Comparison of ENCODE assay signal across 22 cellular contexts in genomic region chr3:138919304-138919703, GRCh38. TPM values are rescaled to one million over a fixed set of nuclear protein-coding genes. Genes with fewer than 3 reads are reported as not detected.
DNase-seq lines count a peak whose midpoint lies in the region; ATAC-seq and TF ChIP-seq lines count a peak whose summit lies in the region.
"Had no signal": no experiment of that assay in that cellular context is flagged by ENCODE, and none has a peak within 500 bp of the region (broad histone marks: within the 10 kb centered on the region; RNA-seq: fewer than 3 reads in every experiment).

No MANE protein-coding gene starts in this region.

- H3K23ac ChIP-seq in H9 (ENCODE audit: insufficient read length, low read depth, low read length) = no peak overlapping the region

- H3K4me3 ChIP-seq in Loucy (ENCODE audit: low read length, poor library complexity, severe bottlenecking) = no peak overlapping the region
- no peak overlapping the region for H3K4me3 ChIP-seq in Panc1 (ENCODE audit: low read depth in 2 of 2, low read length in 2 of 2)
- H3K4me3 ChIP-seq in WERI-Rb-1 (ENCODE audit: low read depth, low read length) = no peak overlapping the region
- H3K4me3 ChIP-seq in lower lobe of right lung = no peak overlapping the region

- H2BK120ac ChIP-seq in H9 (ENCODE audit: low read depth, low read length, poor library complexity, severe bottlenecking) = no peak overlapping the region

- peaks cover 5% of the 10 kb centered on the region for H3K23me2 ChIP-seq in H9 (ENCODE audit: insufficient read length, low read depth, low read length, poor library complexity, severe bottlenecking)

- H3K9me3 ChIP-seq in H9 (ENCODE audit: control insufficient read depth, low read depth, low read length) = no peaks in the 10 kb centered on the region
- H3K9me3 ChIP-seq in Loucy (ENCODE audit: insufficient read depth, low read depth, low read length) = no peaks in the 10 kb centered on the region
- H3K9me3 ChIP-seq in Panc1 (ENCODE audit: control insufficient read depth, insufficient read depth, low read depth, low read length) = no peaks in the 10 kb centered on the region
- no peaks in the 10 kb centered on the region for H3K9me3 ChIP-seq in WERI-Rb-1 (ENCODE audit: severe bottlenecking)
- no peaks in the 10 kb centered on the region for H3K9me3 ChIP-seq in lower lobe of right lung
- H3K9me3 ChIP-seq: BE2C had no signal

- no peak overlapping the region for H3T11ph ChIP-seq in H9 (ENCODE audit: low read length)

- no peaks in the 10 kb centered on the region for H3K36me3 Mint-ChIP-seq in H9 (ENCODE audit: insufficient read depth in 1 of 3, low read depth in 3 of 3)
- no peaks in the 10 kb centered on the region for H3K36me3 Mint-ChIP-seq in type B pancreatic cell

- no peak overlapping the region for H3K4me3 Mint-ChIP-seq in H9
- no peak overlapping the region for H3K4me3 Mint-ChIP-seq in type B pancreatic cell
- H3K4me3 Mint-ChIP-seq: HFFc6 had no signal

- H3K27me3 ChIP-seq in H9 (ENCODE audit: insufficient read depth, low read length) (no peaks in the 10 kb centered on the region), Loucy (ENCODE audit: insufficient read depth, low read length, poor library complexity, severe bottlenecking) (no peaks in the 10 kb centered on the region), Panc1 (ENCODE audit: control insufficient read depth, insufficient read depth, low read length) (no peaks in the 10 kb centered on the region), WERI-Rb-1 (ENCODE audit: insufficient read depth, low read depth, severe bottlenecking) (no peaks in the 10 kb centered on the region), lower lobe of right lung (ENCODE audit: low read depth) (no peaks in the 10 kb centered on the region)
- H3K27me3 ChIP-seq: BE2C had no signal

- no peak overlapping the region for H3K4ac ChIP-seq in H9 (ENCODE audit: low read depth, low read length)

- H3K27ac Mint-ChIP-seq in H9 = no peak overlapping the region
- no peak overlapping the region for H3K27ac Mint-ChIP-seq in type B pancreatic cell
- H3K27ac Mint-ChIP-seq: HFFc6 had no signal

- H4K20me1 ChIP-seq in H9 (ENCODE audit: control insufficient read depth, insufficient read depth, insufficient read length) (no peaks in the 10 kb centered on the region), Loucy (ENCODE audit: insufficient read depth, low read length, poor library complexity, severe bottlenecking) (no peaks in the 10 kb centered on the region)

- TF ChIP-seq POLR2A in erythroblast (IDR thresholded peaks at IDR 0.05; ENCODE audit: low read length) = no peak

- POLR2A ChIA-PET in Panc1 (lab: Charles Lee) = no interaction called here

- H3K14ac ChIP-seq in H9 (ENCODE audit: insufficient read depth, low read length) = no peak overlapping the region

- H2BK5ac ChIP-seq in H9 (ENCODE audit: insufficient read length, low read length) = no peak overlapping the region

- CTCF ChIA-PET in Panc1 (lab: Charles Lee) = interaction anchor here (0.6 to 1.1 kb wide), 2 partner anchors 22 to 325 kb away, joined by 4 to 5 read pairs; partner anchors contain the start of gene CEP70

- H3K4me2 ChIP-seq in H9 (ENCODE audit: insufficient read depth, insufficient read length, low read length) (no peak overlapping the region), Loucy (ENCODE audit: low read depth, low read length, poor library complexity, severe bottlenecking) (no peak overlapping the region)

- no peak overlapping the region for H2BK15ac ChIP-seq in H9 (ENCODE audit: low read depth, low read length)

- H3K56ac ChIP-seq in H9 (ENCODE audit: insufficient read length, low read depth, low read length) = no peak overlapping the region

- H3K9me2 ChIP-seq in Loucy (replicated peaks; ENCODE audit: low read depth, low read length) = no peaks in the 10 kb centered on the region

- in situ Hi-C loops in Panc1 (cut with HindIII; ENCODE audit: low pct_unique_long_range_greater_than_20kb, low sequenced_read_pairs) = no loop called here

- WGBS in H9 (ENCODE audit: extremely low coverage, insufficient read length, low lambda C conversion rate) = no CpG with 5 or more reads among the region's 5 CpGs

- no peaks in the 10 kb centered on the region; the same call in 1 of the 2 replicates for H3K4me1 ChIP-seq in H9 (ENCODE audit: insufficient read depth, low read length)
- H3K4me1 ChIP-seq in Loucy (ENCODE audit: insufficient read depth, low read length, poor library complexity, severe bottlenecking) = peaks cover 5% of the 10 kb centered on the region
- peaks cover 44% of the 10 kb centered on the region for H3K4me1 ChIP-seq in Panc1 (ENCODE audit: control insufficient read depth, insufficient read depth, low read length)
- peaks cover 17% of the 10 kb centered on the region for H3K4me1 ChIP-seq in lower lobe of right lung
- H3K4me1 ChIP-seq: BE2C had no signal

- H4K8ac ChIP-seq in H9 (replicated peaks; ENCODE audit: insufficient read length, low read depth, low read length) = no peak overlapping the region

- H3K18ac ChIP-seq in H9 (ENCODE audit: insufficient read length, low read depth, low read length) = no peak overlapping the region

- intact Hi-C loops in Panc1 (cut with micrococcal nuclease; ENCODE audit: unreplicated experiment) = no loop called here
- intact Hi-C loops in lower lobe of right lung (cut with DNase I) = loop anchor here (10.0 kb wide), 2 partner anchors 225 to 325 kb away; partner anchors contain the start of gene CEP70

- H3K79me2 ChIP-seq in H9 (ENCODE audit: insufficient read depth, low read length) (no peaks in the 10 kb centered on the region), Loucy (ENCODE audit: insufficient read depth, low read length) (no peaks in the 10 kb centered on the region)

- H3K27ac ChIP-seq in H9 (ENCODE audit: insufficient read length, low read depth, low read length) = no peak overlapping the region
- H3K27ac ChIP-seq in Panc1 (ENCODE audit: low read length) = peak overlapping the region; percentile 59; the same call in 1 of the 2 replicates
- H3K27ac ChIP-seq in WERI-Rb-1 = no peak overlapping the region
- H3K27ac ChIP-seq in lower lobe of right lung = no peak overlapping the region
- H3K27ac ChIP-seq: RWPE1 had no signal

- H3K4me1 Mint-ChIP-seq in H9 (peaks cover 8% of the 10 kb centered on the region in 2 experiments), type B pancreatic cell (ENCODE audit: unreplicated experiment) (peaks cover 5% of the 10 kb centered on the region)

- H3K9me3 Mint-ChIP-seq in H9 = no peaks in the 10 kb centered on the region
- no peaks in the 10 kb centered on the region for H3K9me3 Mint-ChIP-seq in type B pancreatic cell
- H3K9me3 Mint-ChIP-seq: HFFc6 had no signal

- H2AFZ ChIP-seq in H9 (ENCODE audit: low read length) (no peak overlapping the region), Loucy (ENCODE audit: low read length) (peak overlapping the region; percentile 50; the same call in 1 of the 2 replicates)

- H3K27me3 Mint-ChIP-seq in H9 (ENCODE audit: low read depth) (peaks cover 18% of the 10 kb centered on the region), type B pancreatic cell (no peaks in the 10 kb centered on the region)

- H3K36me3 ChIP-seq in Loucy (ENCODE audit: insufficient read depth, low read length) (no peaks in the 10 kb centered on the region), Panc1 (ENCODE audit: control insufficient read depth, insufficient read depth, low read length) (no peaks in the 10 kb centered on the region), WERI-Rb-1 (no peaks in the 10 kb centered on the region), lower lobe of right lung (no peaks in the 10 kb centered on the region)
- H3K36me3 ChIP-seq: BE2C had no signal

- H2BK20ac ChIP-seq in H9 (ENCODE audit: low read depth, low read length, poor library complexity, severe bottlenecking) = no peak overlapping the region

- H4K5ac ChIP-seq in H9 (ENCODE audit: insufficient read length, low read depth, low read length) = no peak overlapping the region

- H3F3A ChIP-seq in Loucy (ENCODE audit: low read depth) = no peaks in the 10 kb centered on the region

- H4K91ac ChIP-seq in H9 (ENCODE audit: insufficient read length, low read depth, low read length) = no peak overlapping the region

- H3K9ac ChIP-seq in H9 (ENCODE audit: extremely low read depth, insufficient read length, low read length) (no peak overlapping the region), Loucy (ENCODE audit: low read depth, low read length, poor library complexity, severe bottlenecking) (no peak overlapping the region)

- no peak overlapping the region for H2BK12ac ChIP-seq in H9 (ENCODE audit: insufficient read length, low read depth, low read length)

- no TSS peak for BruUV-seq in Panc1 (replicated peaks; lab: Mats Ljungman, UMichigan)

- TF ChIP-seq CTCF in H9 (conservative IDR thresholded peaks at IDR 0.05) (peak; percentile 26; the same call in 1 of the 3 replicates), Loucy (conservative IDR thresholded peaks at IDR 0.05; ENCODE audit: low read length) (peak; percentile 32; the same call in 1 of the 2 replicates), Panc1 (IDR thresholded peaks at IDR 0.05) (0 out of 2 replicates have a peak, but pooled peaks have one; percentile 21), WERI-Rb-1 (IDR thresholded peaks at IDR 0.05; ENCODE audit: low read depth, low read length) (0 out of 2 replicates have a peak, but pooled peaks have one; percentile 2), lower lobe of right lung (IDR thresholded peaks at IDR 0.05) (no peak), type B pancreatic cell (conservative IDR thresholded peaks at IDR 0.05) (no peak)

- no peak for ATAC-seq in Panc1
- ATAC-seq in lower lobe of right lung = no peak
- ATAC-seq: SK-N-SH treated with all-trans-retinoic acid at 6 μM for 48 hours had no signal

- DNase-seq in H9 = no peak
- no peak for DNase-seq in Panc1 (ENCODE audit: low read depth, low spot score)
- DNase-seq in WERI-Rb-1 = no peak
- DNase-seq in activated CD4-positive, alpha-beta T cell treated with anti-CD3 and anti-CD28 coated beads, Interleukin-2, amount 50 U/mL, for 48 hours = no peak
- DNase-seq in lower lobe of right lung = no peak
- DNase-seq in type B pancreatic cell (ENCODE audit: extremely low spot score, unreplicated experiment) = no peak
- no peak for DNase-seq in erythroblast (lab: John Stamatoyannopoulos, UW)
- DNase-seq: BE2C; DMS53; GDM1; HFFc6; KG1; NCI-H1048; NCI-H1436; NCI-H69; NK-92 treated with Interleukin-12 subunit alpha and Interleukin-12 subunit beta, amount 100 ng/mL, for 24 hours; SIG-M5; T-helper 1 cell had no signal

- H3K79me1 ChIP-seq in H9 (ENCODE audit: insufficient read depth, low read depth, low read length, poor library complexity, severe bottlenecking) = no peaks in the 10 kb centered on the region

- H2AK5ac ChIP-seq in H9 (ENCODE audit: insufficient read length, low read length) = no peak overlapping the region

RNA-seq across cellular contexts. Expression of gene FOXL2, which starts 27.6 kb away (rescaled TPM):
- total RNA-seq in H9 (2021) = 0.22 and 0.29 TPM in 2 replicates
- total RNA-seq in Panc1 (2021; ENCODE audit: unreplicated experiment) = 12.7 TPM
- 12.0 TPM for polyA plus RNA-seq in Panc1 (2012; ENCODE audit: insufficient read length)
- not detected for total RNA-seq in lower lobe of right lung
- total RNA-seq in type B pancreatic cell (ENCODE audit: low replicate concordance) = 0.75 and 0.81 TPM in 2 replicates
- total RNA-seq: A673 had no signal

RNA-seq across cellular contexts. Expression of gene FOXL2NB, which starts 27.7 kb away (rescaled TPM):
- total RNA-seq in H9 (2021) (0.31 and 0.55 TPM in 2 replicates), Panc1 (2021; ENCODE audit: unreplicated experiment) (11.4 TPM), lower lobe of right lung (not detected), type B pancreatic cell (ENCODE audit: low replicate concordance) (0.29 and 0.34 TPM in 2 replicates)
- 5.2 TPM for polyA plus RNA-seq in Panc1 (2012; ENCODE audit: insufficient read length)
- total RNA-seq: A673 had no signal

Comparison
In these comparisons a context has a peak if more than half of its experiments do, and no peak if none do; other contexts are left out.
1. CTCF ChIP-seq: peak in H9 (single experiment), Loucy (single experiment), Panc1 (single experiment) and WERI-Rb-1 (single experiment); none in lower lobe of right lung (single experiment) and type B pancreatic cell (single experiment).